In genomic region chr10:69880301-69881081, GRCh38 we compare ENCODE assay signal across 26 cellular contexts.
A peak's percentile ranks its signal among the peaks of the same experiment; 100 is the strongest.
DNase-seq lines count a peak whose midpoint lies in the region; ATAC-seq, FAIRE-seq and TF ChIP-seq lines count a peak whose summit lies in the region.
"Had no signal": no experiment of that assay in that cellular context is flagged by ENCODE, and none has a peak within 500 bp of the region (broad histone marks: within the 10 kb centered on the region; RNA-seq: fewer than 3 reads in every experiment).

No MANE protein-coding gene starts in this region.

- FAIRE-seq in kidney (lab: Jason Lieb, UNC) = no peak

- DNase-seq in H7 (peak; percentile 76), T-helper 17 cell (no peak), kidney (peak; percentile 68), renal cortical epithelial cell (ENCODE audit: low read depth) (peak; percentile 27), NOMO-1 (lab: John Stamatoyannopoulos, UW; ENCODE audit: unreplicated experiment in 2 of 2) (no peak), MV-4-11 (lab: John Stamatoyannopoulos, UW) (no peak), SKM-1 (lab: John Stamatoyannopoulos, UW; ENCODE audit: unreplicated experiment) (no peak)
- DNase-seq: activated CD4-positive, alpha-beta memory T cell treated with anti-CD3 and anti-CD28 coated beads for 36 hours; activated effector memory CD4-positive, alpha-beta T cell treated with anti-CD3 and anti-CD28 coated beads, Interleukin-2, amount 50 U/mL, for 16 hours; activated naive CD8-positive, alpha-beta T cell treated with anti-CD3 and anti-CD28 coated beads, Interleukin-2, amount 50 U/mL, for 24 hours; activated T-cell treated with anti-CD3 and anti-CD28 coated beads for 4 hours; body of pancreas; CD4-positive, alpha-beta T cell; effector memory CD8-positive, alpha-beta T cell; HFFc6; kidney glomerular epithelial cell; naive B cell; NCI-H524 treated with DMSO at 0.1 percent for 48 hours; RPMI8226; SK-N-SH; stimulated activated CD4-positive, alpha-beta T cell treated with anti-CD3 and anti-CD28 coated beads, Interleukin-1b, Interleukin-23, amount 100 ng/mL, for 48 hours; testis had no signal

- H3K36me3 ChIP-seq in H7 (replicated peaks; ENCODE audit: control insufficient read depth, insufficient read depth, low read length) (no peaks in the 10 kb centered on the region), kidney (ENCODE audit: control insufficient read depth in 1 of 2, insufficient read depth in 2 of 2, low read length in 2 of 2) (no peaks in the 10 kb centered on the region)
- H3K36me3 ChIP-seq: esophagus muscularis mucosa had no signal

- H3K9me3 ChIP-seq in T-helper 17 cell (ENCODE audit: control insufficient read depth, low read length, poor library complexity, severe bottlenecking) = no peaks in the 10 kb centered on the region
- H3K9me3 ChIP-seq in kidney (ENCODE audit: control insufficient read depth in 1 of 2, low read length in 2 of 2) = no peaks in the 10 kb centered on the region
- H3K9me3 ChIP-seq: body of pancreas, esophagus muscularis mucosa, SK-N-SH, testis had no signal

- ATAC-seq in T-helper 17 cell = no peak
- no peak for ATAC-seq in HG03378 (IDR thresholded peaks at IDR 0.05; ENCODE audit: unreplicated experiment)
- ATAC-seq: activated naive CD8-positive, alpha-beta T cell treated with anti-CD3 and anti-CD28 coated beads, Interleukin-2, amount 50 U/mL, for 24 hours; body of pancreas; effector memory CD8-positive, alpha-beta T cell; WTC11 had no signal

- H3K4me1 ChIP-seq in kidney (ENCODE audit: control insufficient read depth in 1 of 2, insufficient read depth in 1 of 2, low read depth in 1 of 2, low read length in 2 of 2) = no peaks in the 10 kb centered on the region
- H3K4me1 ChIP-seq: body of pancreas had no signal

- H3K4me1 Mint-ChIP-seq in T-helper 17 cell = peaks cover 6% of the 10 kb centered on the region
- H3K4me1 Mint-ChIP-seq: activated naive CD8-positive, alpha-beta T cell treated with anti-CD3 and anti-CD28 coated beads, Interleukin-2, amount 50 U/mL, for 24 hours had no signal

- H3K4me3 ChIP-seq in H7 (ENCODE audit: insufficient read depth, low read depth, low read length) = no peak overlapping the region
- H3K4me3 ChIP-seq in kidney (ENCODE audit: low read length in 2 of 2) = no peak overlapping the region
- H3K4me3 ChIP-seq: body of pancreas, esophagus muscularis mucosa, skin epidermis, testis had no signal

- peaks cover 9% of the 10 kb centered on the region for H3K36me3 Mint-ChIP-seq in T-helper 17 cell (ENCODE audit: low read depth)
- H3K36me3 Mint-ChIP-seq: activated CD4-positive, alpha-beta memory T cell treated with anti-CD3 and anti-CD28 coated beads for 36 hours; naive B cell; WTC11 had no signal

- no peak overlapping the region for H3K27ac ChIP-seq in kidney (ENCODE audit: low read depth in 2 of 2, low read length in 2 of 2)
- H3K27ac ChIP-seq: body of pancreas, esophagus muscularis mucosa, testis had no signal

- peaks cover 57% of the 10 kb centered on the region for H3K27me3 Mint-ChIP-seq in T-helper 17 cell

- TF ChIP-seq CTCF in kidney (IDR thresholded peaks at IDR 0.05; ENCODE audit: borderline replicate concordance, extremely low read depth, insufficient read depth) = no peak

- no peaks in the 10 kb centered on the region; the same call in 1 of the 2 replicates for H3K27me3 ChIP-seq in H7 (ENCODE audit: control insufficient read depth, insufficient read depth, low read length)
- H3K27me3 ChIP-seq: body of pancreas, esophagus muscularis mucosa, testis had no signal

- no peak overlapping the region for H3K9ac ChIP-seq in kidney (ENCODE audit: low read length in 2 of 2)
- H3K9ac ChIP-seq: SK-N-SH had no signal

- no peak overlapping the region for H3K4me3 Mint-ChIP-seq in T-helper 17 cell
- H3K4me3 Mint-ChIP-seq: activated CD4-positive, alpha-beta memory T cell treated with anti-CD3 and anti-CD28 coated beads for 36 hours; activated naive CD8-positive, alpha-beta T cell treated with anti-CD3 and anti-CD28 coated beads, Interleukin-2, amount 50 U/mL, for 24 hours; CD4-positive, alpha-beta T cell; effector memory CD8-positive, alpha-beta T cell; HFFc6; WTC11 had no signal

- H3K27ac Mint-ChIP-seq in T-helper 17 cell = peak overlapping the region; percentile 16
- H3K27ac Mint-ChIP-seq: activated CD4-positive, alpha-beta memory T cell treated with anti-CD3 and anti-CD28 coated beads for 36 hours; activated naive CD8-positive, alpha-beta T cell treated with anti-CD3 and anti-CD28 coated beads, Interleukin-2, amount 50 U/mL, for 24 hours; CD4-positive, alpha-beta T cell; effector memory CD8-positive, alpha-beta T cell; HFFc6; WTC11 had no signal

- intact Hi-C loops in kidney (cut with DNase I) = no loop called here

Comparison
In these comparisons a context has a peak if more than half of its experiments do, and no peak if none do; other contexts are left out.
1. DNase-seq: peak in H7 (single experiment), kidney (single experiment) and renal cortical epithelial cell (single experiment); none in T-helper 17 cell (0 of 3), NOMO-1 (0 of 2), MV-4-11 (single experiment) and SKM-1 (single experiment).